In genomic region chr12:124869011-124869665, GRCh38 we compare ENCODE assay signal across 12 cellular contexts. TPM values are rescaled to one million over a fixed set of nuclear protein-coding genes. Genes with fewer than 3 reads are reported as not detected.
DNase-seq lines count a peak whose midpoint lies in the region; ATAC-seq lines count a peak whose summit lies in the region.
"Had no signal": no experiment of that assay in that cellular context is flagged by ENCODE, and none has a peak within 500 bp of the region (broad histone marks: within the 10 kb centered on the region; RNA-seq: fewer than 3 reads in every experiment).

No MANE protein-coding gene starts in this region.

- peaks cover 2% of the 10 kb centered on the region; the same call in 1 of the 2 replicates for H3K4me1 ChIP-seq in HUES48 (ENCODE audit: control insufficient read depth, insufficient read depth, low read length)

- no peaks in the 10 kb centered on the region for H3K9me3 ChIP-seq in HUES48 (ENCODE audit: control insufficient read depth, insufficient read depth, low read length)

- no peak overlapping the region for H3K9ac ChIP-seq in HUES48 (ENCODE audit: low read depth, low read length)

- peak; percentile 59 to 72 for ATAC-seq in naive B cell (ENCODE audit: low read depth in 2 of 2)

- no peaks in the 10 kb centered on the region for H3K9me3 Mint-ChIP-seq in naive B cell

- H3K36me3 ChIP-seq in HUES48 (ENCODE audit: control insufficient read depth, insufficient read depth, low read length): no peaks in the 10 kb centered on the region
- H3K36me3 ChIP-seq: cardiac muscle cell had no signal

- no peaks in the 10 kb centered on the region for H3K27me3 Mint-ChIP-seq in naive B cell

- H3K27ac Mint-ChIP-seq in naive B cell: peak overlapping the region; percentile 35 to 99 (median 76)

- H3K27me3 ChIP-seq in HUES48 (ENCODE audit: control insufficient read depth, insufficient read depth, low read length): no peaks in the 10 kb centered on the region
- H3K27me3 ChIP-seq: cardiac muscle cell had no signal

- H3K36me3 Mint-ChIP-seq in naive B cell: no peaks in the 10 kb centered on the region

- peak; percentile 54 for DNase-seq in Daoy (ENCODE audit: low read depth)
- DNase-seq in amniotic epithelial cell (ENCODE audit: low read depth): peak; percentile 21
- peak; percentile 12 for DNase-seq in naive B cell
- no peak for DNase-seq in NCI-H2107 treated with DMSO at 0.1 percent for 48 hours (lab: John Stamatoyannopoulos, UW; ENCODE audit: unreplicated experiment)
- no peak for DNase-seq in HK-2 (ENCODE audit: unreplicated experiment)
- no peak for DNase-seq in activated CD4-positive, alpha-beta T cell treated with anti-CD3 and anti-CD28 coated beads for 1 hour
- DNase-seq in GM03348 (ENCODE audit: low spot score): no peak
- DNase-seq: DMS79, NCI-H1092 had no signal

- peak overlapping the region; percentile 67 to 97 (median 84) for H3K4me3 Mint-ChIP-seq in naive B cell

- peak overlapping the region; percentile 8 for H3K27ac ChIP-seq in HUES48 (ENCODE audit: low read depth, low read length)
- H3K27ac ChIP-seq: cardiac muscle cell, VCaP had no signal

- H3K4me3 ChIP-seq in HUES48 (ENCODE audit: low read depth, low read length): no peak overlapping the region
- H3K4me3 ChIP-seq: cardiac muscle cell had no signal

- peaks cover 27 to 45% (median 32%) of the 10 kb centered on the region in 3 donors for H3K4me1 Mint-ChIP-seq in naive B cell

RNA-seq across cellular contexts. Expression of gene SCARB1, which starts 5.5 kb away (rescaled TPM):
- total RNA-seq in Daoy (2014; rRNA removed; shearing (Covaris generic)): 4.1 TPM in 2 replicates
- polyA plus RNA-seq in naive B cell (ENCODE audit: low read depth in 6 of 6): 10 to 100 TPM in 4 of 6 donors, 1 to 10 TPM in 2; 4.1 to 20.8 (median 12.1) TPM

RNA-seq across cellular contexts. Expression of gene UBC, which starts 45.3 kb away (rescaled TPM):
- total RNA-seq in Daoy (2014; rRNA removed; shearing (Covaris generic)): 1,358 and 1,360 TPM in 2 replicates
- polyA plus RNA-seq in naive B cell (ENCODE audit: low read depth in 6 of 6): 1,000 to 10,000 TPM in 5 of 6 donors, 100 to 1,000 TPM in 1; 741 to 1,939 (median 1,380) TPM

Comparison
In these comparisons a context has a peak if more than half of its experiments do, and no peak if none do; other contexts are left out.
1. DNase-seq: peak in Daoy (single experiment), amniotic epithelial cell (single experiment) and naive B cell (single experiment); none in NCI-H2107 treated with DMSO at 0.1 percent for 48 hours (single experiment), HK-2 (single experiment), activated CD4-positive, alpha-beta T cell treated with anti-CD3 and anti-CD28 coated beads for 1 hour (single experiment) and GM03348 (single experiment).